1 cellular context compared by ENCODE assay signal in genomic region chr2:105248316-105249070, GRCh38.
A peak's percentile ranks its signal among the peaks of the same experiment; 100 is the strongest.
TF ChIP-seq lines count a peak whose summit lies in the region.

No MANE protein-coding gene starts in this region.

TF ChIP-seq in K562, 482 proteins besides CTCF, POLR2A, EP300 and RAD21 (continued from another document):
- TF ChIP-seq, protein P1, sequence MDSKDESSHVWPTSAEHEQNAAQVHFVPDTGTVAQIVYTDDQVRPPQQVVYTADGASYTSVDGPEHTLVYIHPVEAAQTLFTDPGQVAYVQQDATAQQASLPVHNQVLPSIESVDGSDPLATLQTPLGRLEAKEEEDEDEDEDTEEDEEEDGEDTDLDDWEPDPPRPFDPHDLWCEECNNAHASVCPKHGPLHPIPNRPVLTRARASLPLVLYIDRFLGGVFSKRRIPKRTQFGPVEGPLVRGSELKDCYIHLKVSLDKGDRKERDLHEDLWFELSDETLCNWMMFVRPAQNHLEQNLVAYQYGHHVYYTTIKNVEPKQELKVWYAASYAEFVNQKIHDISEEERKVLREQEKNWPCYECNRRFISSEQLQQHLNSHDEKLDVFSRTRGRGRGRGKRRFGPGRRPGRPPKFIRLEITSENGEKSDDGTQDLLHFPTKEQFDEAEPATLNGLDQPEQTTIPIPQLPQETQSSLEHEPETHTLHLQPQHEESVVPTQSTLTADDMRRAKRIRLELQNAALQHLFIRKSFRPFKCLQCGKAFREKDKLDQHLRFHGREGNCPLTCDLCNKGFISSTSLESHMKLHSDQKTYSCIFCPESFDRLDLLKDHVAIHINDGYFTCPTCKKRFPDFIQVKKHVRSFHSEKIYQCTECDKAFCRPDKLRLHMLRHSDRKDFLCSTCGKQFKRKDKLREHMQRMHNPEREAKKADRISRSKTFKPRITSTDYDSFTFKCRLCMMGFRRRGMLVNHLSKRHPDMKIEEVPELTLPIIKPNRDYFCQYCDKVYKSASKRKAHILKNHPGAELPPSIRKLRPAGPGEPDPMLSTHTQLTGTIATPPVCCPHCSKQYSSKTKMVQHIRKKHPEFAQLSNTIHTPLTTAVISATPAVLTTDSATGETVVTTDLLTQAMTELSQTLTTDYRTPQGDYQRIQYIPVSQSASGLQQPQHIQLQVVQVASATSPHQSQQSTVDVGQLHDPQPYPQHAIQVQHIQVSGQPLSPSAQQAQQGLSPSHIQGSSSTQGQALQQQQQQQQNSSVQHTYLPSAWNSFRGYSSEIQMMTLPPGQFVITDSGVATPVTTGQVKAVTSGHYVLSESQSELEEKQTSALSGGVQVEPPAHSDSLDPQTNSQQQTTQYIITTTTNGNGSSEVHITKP (IDR thresholded peaks at IDR 0.05; ENCODE audit: partially characterized antibody) = peak; percentile 87
- peak; percentile 55 to 70 for TF ChIP-seq NRF1 (conservative IDR thresholded peaks at IDR 0.05 in 1 of 2, IDR thresholded peaks at IDR 0.05 in 1 of 2)
- no peak for TF ChIP-seq TCF7L2 (IDR thresholded peaks at IDR 0.05; ENCODE audit: low read depth, low read length)
- no peak for TF ChIP-seq ZNF507 (tag; conservative IDR thresholded peaks at IDR 0.05)
- TF ChIP-seq CEBPG (CRISPR knock-in tag; IDR thresholded peaks at IDR 0.05) = 0 out of 2 replicates have a peak, but pooled peaks have one; percentile 42
- TF ChIP-seq CEBPG (tag; conservative IDR thresholded peaks at IDR 0.05 in 1 of 2, IDR thresholded peaks at IDR 0.05 in 1 of 2) = 0 out of 4 replicates have a peak, but pooled peaks of 1 of the 2 experiments have one; percentile 14
- no peak for TF ChIP-seq MAFG (tag; conservative IDR thresholded peaks at IDR 0.05)
TF ChIP-seq in K562: peak in this region for 13.
